ENCODE assay signal across 19 cellular contexts in the genomic region with DNA sequence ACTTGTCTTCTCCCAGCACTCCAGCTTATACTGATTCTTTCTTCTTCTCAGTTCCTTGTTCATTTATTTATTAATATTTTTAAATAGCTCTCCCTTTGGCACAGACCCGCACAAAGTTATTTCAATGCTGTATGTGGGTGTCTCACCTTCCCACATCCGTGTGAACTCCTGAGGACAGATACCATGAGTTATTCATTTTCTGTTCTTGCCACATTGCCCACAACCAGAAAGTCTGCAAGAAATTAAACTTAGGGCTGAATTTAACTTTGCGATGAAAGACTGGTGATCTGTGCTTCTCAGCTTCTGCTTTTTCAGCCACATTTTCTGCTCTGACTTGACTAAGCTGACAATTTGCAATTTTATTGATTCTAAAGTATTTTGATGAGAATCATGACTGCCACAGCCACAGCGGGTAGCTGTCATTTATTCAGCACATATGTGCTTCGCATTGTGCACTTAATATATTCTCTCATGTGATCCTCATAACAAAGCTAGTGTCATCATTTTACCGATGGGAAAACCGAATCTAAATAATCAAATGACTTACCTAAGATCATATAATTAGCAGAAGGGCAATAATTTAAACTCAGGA.
A peak's percentile ranks its signal among the peaks of the same experiment; 100 is the strongest.
DNase-seq lines count a peak whose midpoint lies in the region; ATAC-seq lines count a peak whose summit lies in the region.
"Had no signal": no experiment of that assay in that cellular context is flagged by ENCODE, and none has a peak within 500 bp of the region (broad histone marks: within the 10 kb centered on the region; RNA-seq: fewer than 3 reads in every experiment).

No MANE protein-coding gene starts in this region.

- H3K4me1 Mint-ChIP-seq in immature natural killer cell, result peaks cover 26 to 48% of the 10 kb centered on the region in 2 donors
- no peaks in the 10 kb centered on the region for H3K4me1 Mint-ChIP-seq in activated T-cell treated with anti-CD3 and anti-CD28 coated beads, Interleukin-2, amount 50 U/mL, for 24 hours (ENCODE audit: low read depth)
- H3K4me1 Mint-ChIP-seq: CD4-positive, CD25-positive, alpha-beta regulatory T cell had no signal

- DNase-seq in NOMO-1 (lab: John Stamatoyannopoulos, UW; ENCODE audit: unreplicated experiment in 2 of 2) (peak; percentile 73 to 89), immature natural killer cell (peak in 1 of 3 donors; percentile 12), NCI-H1436 (lab: John Stamatoyannopoulos, UW) (no peak)
- no peak for DNase-seq in activated CD4-positive, alpha-beta T cell treated with anti-CD3 and anti-CD28 coated beads, Interleukin-2, amount 50 U/mL, for 4 hours
- DNase-seq in activated T-cell treated with anti-CD3 and anti-CD28 coated beads, Interleukin-2, amount 50 U/mL, for 24 hours, result no peak
- DNase-seq: CD4-positive, CD25-positive, alpha-beta regulatory T cell; COR-L47; GOT3; HCEC 1CT; NCI-H187; NCI-H2107; NCI-H446 treated with DMSO at 0.1 percent for 48 hours; NCI-H69; PC-3; SHP77 had no signal

- H3K27ac Mint-ChIP-seq in immature natural killer cell, result no peak overlapping the region
- H3K27ac Mint-ChIP-seq in activated T-cell treated with anti-CD3 and anti-CD28 coated beads, Interleukin-2, amount 50 U/mL, for 24 hours, result no peak overlapping the region
- H3K27ac Mint-ChIP-seq: CD4-positive, CD25-positive, alpha-beta regulatory T cell had no signal

- H3K36me3 Mint-ChIP-seq in immature natural killer cell, result no peaks in the 10 kb centered on the region
- no peaks in the 10 kb centered on the region for H3K36me3 Mint-ChIP-seq in activated T-cell treated with anti-CD3 and anti-CD28 coated beads, Interleukin-2, amount 50 U/mL, for 24 hours (ENCODE audit: low read depth)
- H3K36me3 Mint-ChIP-seq: CD4-positive, CD25-positive, alpha-beta regulatory T cell had no signal

- peak overlapping the region in 3 of 5 donors; percentile 6 to 26 (median 7) for H3K4me3 Mint-ChIP-seq in immature natural killer cell
- H3K4me3 Mint-ChIP-seq in activated T-cell treated with anti-CD3 and anti-CD28 coated beads, Interleukin-2, amount 50 U/mL, for 24 hours, result no peak overlapping the region
- H3K4me3 Mint-ChIP-seq: CD4-positive, CD25-positive, alpha-beta regulatory T cell had no signal

- H3K27me3 Mint-ChIP-seq in immature natural killer cell (ENCODE audit: low read depth in 3 of 3), result peaks cover 0 to 2% (median 0%) of the 10 kb centered on the region in 3 donors
- no peaks in the 10 kb centered on the region for H3K27me3 Mint-ChIP-seq in activated T-cell treated with anti-CD3 and anti-CD28 coated beads, Interleukin-2, amount 50 U/mL, for 24 hours
- H3K27me3 Mint-ChIP-seq: CD4-positive, CD25-positive, alpha-beta regulatory T cell had no signal

- peak; percentile 47 for ATAC-seq in GM21381 (IDR thresholded peaks at IDR 0.05; ENCODE audit: unreplicated experiment)
- ATAC-seq in HG03139 (IDR thresholded peaks at IDR 0.05; ENCODE audit: unreplicated experiment), result peak; percentile 50
- no peak for ATAC-seq in HG02759 (IDR thresholded peaks at IDR 0.05; ENCODE audit: unreplicated experiment)
- ATAC-seq: K562, PC-3 had no signal

- H3K9me3 Mint-ChIP-seq in immature natural killer cell, result peaks cover 0 to 3% (median 0%) of the 10 kb centered on the region in 6 donors
- no peaks in the 10 kb centered on the region for H3K9me3 Mint-ChIP-seq in activated T-cell treated with anti-CD3 and anti-CD28 coated beads, Interleukin-2, amount 50 U/mL, for 24 hours

Comparison
In these comparisons a context has a peak if more than half of its experiments do, and no peak if none do; other contexts are left out.
1. DNase-seq: peak in NOMO-1 (2 of 2); none in activated CD4-positive, alpha-beta T cell treated with anti-CD3 and anti-CD28 coated beads, Interleukin-2, amount 50 U/mL, for 4 hours (0 of 2), activated T-cell treated with anti-CD3 and anti-CD28 coated beads, Interleukin-2, amount 50 U/mL, for 24 hours (single experiment) and NCI-H1436 (single experiment).